12 cellular contexts compared by ENCODE assay signal in the genomic region with DNA sequence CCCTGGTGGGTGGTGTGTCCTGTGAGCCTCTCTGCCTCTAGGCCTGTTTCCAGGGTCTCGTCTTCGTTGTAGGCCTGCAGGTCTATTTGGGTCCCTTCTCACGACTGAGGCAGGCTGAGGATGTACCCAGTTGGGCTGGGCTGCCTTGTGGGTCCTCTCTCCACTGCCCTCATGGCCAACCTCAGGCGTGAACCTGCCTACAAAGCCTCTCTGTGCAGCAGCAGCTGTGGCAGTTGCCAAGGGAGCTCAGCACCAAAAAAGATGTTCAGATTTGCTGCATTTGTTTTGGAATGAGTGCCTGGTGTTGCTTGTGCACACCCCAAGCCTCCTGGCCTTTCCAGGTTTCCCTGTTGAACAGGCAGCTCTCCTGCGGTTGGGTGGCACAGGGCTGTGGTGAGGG. TPM values are rescaled to one million over a fixed set of nuclear protein-coding genes. Genes with fewer than 3 reads are reported as not detected.
DNase-seq lines count a peak whose midpoint lies in the region; ATAC-seq and TF ChIP-seq lines count a peak whose summit lies in the region.
"Had no signal": no experiment of that assay in that cellular context is flagged by ENCODE, and none has a peak within 500 bp of the region (broad histone marks: within the 10 kb centered on the region; RNA-seq: fewer than 3 reads in every experiment).

No MANE protein-coding gene starts in this region.

- H3K27ac ChIP-seq in testis (peak overlapping the region; percentile 64 to 87), PC-3 (ENCODE audit: low read length) (no peak overlapping the region)

- no peak overlapping the region for H3K4me2 ChIP-seq in PC-3 (ENCODE audit: low read length)

- H3K79me2 ChIP-seq in PC-3 (ENCODE audit: low read length) = peaks cover 11% of the 10 kb centered on the region; the same call in 1 of the 2 replicates

- POLR2A ChIA-PET in activated CD4-positive, alpha-beta T cell treated with anti-CD3 and anti-CD28 coated beads for 36 hours (lab: Charles Lee) = interaction anchor here (1.0 kb wide), 1 partner anchor 96 kb away, joined by 4 read pairs; no protein-coding TSS in a partner anchor
- POLR2A ChIA-PET in PC-3 (lab: Charles Lee; ENCODE audit: unreplicated experiment) = no interaction called here

- H3K9me2 ChIP-seq in PC-3 (replicated peaks; ENCODE audit: low read length) = no peaks in the 10 kb centered on the region

- H2AFZ ChIP-seq in PC-3 (ENCODE audit: low read length) = no peak overlapping the region

- intact Hi-C loops in activated CD4-positive, alpha-beta T cell treated with anti-CD3 and anti-CD28 coated beads for 36 hours (cut with DNase I, micrococcal nuclease) = no loop called here
- intact Hi-C loops in testis (cut with DNase I; ENCODE audit: low total_unique reads) = no loop called here
- intact Hi-C loops in PC-3 (cut with micrococcal nuclease) = no loop called here

- BruUV-seq in PC-3 (replicated peaks; lab: Mats Ljungman, UMichigan) = no TSS peak

- H3F3A ChIP-seq in PC-3 (ENCODE audit: low read length, unreplicated experiment) = no peaks in the 10 kb centered on the region

- peaks cover 100% of the 10 kb centered on the region for H3K4me1 Mint-ChIP-seq in activated CD4-positive, alpha-beta T cell treated with anti-CD3 and anti-CD28 coated beads for 36 hours
- H3K4me1 Mint-ChIP-seq in activated T-helper 17 cell treated with anti-CD3 and anti-CD28 coated beads, Interleukin-2, amount 50 U/mL, for 72 hours = peaks cover 73% of the 10 kb centered on the region
- H3K4me1 Mint-ChIP-seq in memory B cell = peaks cover 80% of the 10 kb centered on the region

- H3K9ac ChIP-seq in PC-3 (ENCODE audit: low read length) = no peak overlapping the region

- H3K9me3 Mint-ChIP-seq in activated CD4-positive, alpha-beta T cell treated with anti-CD3 and anti-CD28 coated beads for 36 hours (ENCODE audit: low read depth) = no peaks in the 10 kb centered on the region
- H3K9me3 Mint-ChIP-seq in activated T-helper 17 cell treated with anti-CD3 and anti-CD28 coated beads, Interleukin-2, amount 50 U/mL, for 72 hours = no peaks in the 10 kb centered on the region
- H3K9me3 Mint-ChIP-seq in memory B cell = no peaks in the 10 kb centered on the region

- peaks cover 8% of the 10 kb centered on the region for H3K36me3 Mint-ChIP-seq in activated CD4-positive, alpha-beta T cell treated with anti-CD3 and anti-CD28 coated beads for 36 hours (ENCODE audit: low read depth)
- H3K36me3 Mint-ChIP-seq in activated T-helper 17 cell treated with anti-CD3 and anti-CD28 coated beads, Interleukin-2, amount 50 U/mL, for 72 hours (ENCODE audit: low read depth) = peaks cover 29% of the 10 kb centered on the region
- no peaks in the 10 kb centered on the region for H3K36me3 Mint-ChIP-seq in memory B cell

- no peaks in the 10 kb centered on the region for H3K27me3 Mint-ChIP-seq in activated CD4-positive, alpha-beta T cell treated with anti-CD3 and anti-CD28 coated beads for 36 hours
- no peaks in the 10 kb centered on the region for H3K27me3 Mint-ChIP-seq in activated T-helper 17 cell treated with anti-CD3 and anti-CD28 coated beads, Interleukin-2, amount 50 U/mL, for 72 hours
- H3K27me3 Mint-ChIP-seq in memory B cell = no peaks in the 10 kb centered on the region

- H3K4me3 ChIP-seq in testis (no peak overlapping the region), PC-3 (ENCODE audit: low read length) (no peak overlapping the region)
- H3K4me3 ChIP-seq: A549 had no signal

- peaks cover 9% of the 10 kb centered on the region; the same call in 1 of the 2 replicates for H4K20me1 ChIP-seq in PC-3 (ENCODE audit: low read length)

- H3K27ac Mint-ChIP-seq in activated CD4-positive, alpha-beta T cell treated with anti-CD3 and anti-CD28 coated beads for 36 hours = peak overlapping the region; percentile 86
- peak overlapping the region; percentile 53 for H3K27ac Mint-ChIP-seq in activated T-helper 17 cell treated with anti-CD3 and anti-CD28 coated beads, Interleukin-2, amount 50 U/mL, for 72 hours
- peak overlapping the region; percentile 53 for H3K27ac Mint-ChIP-seq in memory B cell

- CTCF ChIA-PET in activated CD4-positive, alpha-beta T cell treated with anti-CD3 and anti-CD28 coated beads for 36 hours (lab: Charles Lee) = interaction anchor here (1.0 kb wide), 1 partner anchor 25 kb away, joined by 3 read pairs; no protein-coding TSS in a partner anchor
- CTCF ChIA-PET in PC-3 (lab: Charles Lee) = no interaction called here

- no peak for TF ChIP-seq POLR2A in testis (IDR thresholded peaks at IDR 0.05)

- H3K27me3 ChIP-seq in testis = no peaks in the 10 kb centered on the region
- H3K27me3 ChIP-seq in PC-3 (ENCODE audit: low read length) = no peaks in the 10 kb centered on the region

- no peak for DNase-seq in activated CD4-positive, alpha-beta T cell treated with anti-CD3 and anti-CD28 coated beads for 36 hours
- DNase-seq in activated CD4-positive, alpha-beta T cell treated with anti-CD3 and anti-CD28 coated beads for 48 hours = no peak
- DNase-seq in memory B cell (ENCODE audit: low spot score in 2 of 2) (no peak), testis (no peak), PC-3 (no peak), NCI-H1048 (lab: John Stamatoyannopoulos, UW) (no peak)
- no peak for DNase-seq in stimulated activated naive CD4-positive, alpha-beta T cell (lab: John Stamatoyannopoulos, UW)
- DNase-seq: GF-D8; NCI-H1694; stimulated activated CD4-positive, alpha-beta T cell treated with anti-CD3 and anti-CD28 coated beads, Interleukin-4, amount 100 ng/mL, for 1 hour had no signal

- H3K36me3 ChIP-seq in testis (ENCODE audit: low read depth, missing control alignments) (no peaks in the 10 kb centered on the region), PC-3 (ENCODE audit: low read depth, low read length) (no peaks in the 10 kb centered on the region)

- WGBS in testis, 2 donors = 71 to 80% methylated on average over 5 of the region's 5 CpGs

- H3K4me3 Mint-ChIP-seq in activated CD4-positive, alpha-beta T cell treated with anti-CD3 and anti-CD28 coated beads for 36 hours = peak overlapping the region; percentile 23
- peak overlapping the region; percentile 71 for H3K4me3 Mint-ChIP-seq in activated T-helper 17 cell treated with anti-CD3 and anti-CD28 coated beads, Interleukin-2, amount 50 U/mL, for 72 hours
- peak overlapping the region; percentile 27 for H3K4me3 Mint-ChIP-seq in memory B cell

- TF ChIP-seq CTCF in testis (IDR thresholded peaks at IDR 0.05) (no peak), PC-3 (conservative IDR thresholded peaks at IDR 0.05; ENCODE audit: low read depth, low read length) (no peak)

- H3K9me3 ChIP-seq in testis (no peaks in the 10 kb centered on the region), PC-3 (ENCODE audit: low read length) (no peaks in the 10 kb centered on the region)
- H3K9me3 ChIP-seq: A549 had no signal

- no peak for ATAC-seq in activated CD4-positive, alpha-beta T cell treated with anti-CD3 and anti-CD28 coated beads for 36 hours
- no peak for ATAC-seq in activated T-helper 17 cell treated with anti-CD3 and anti-CD28 coated beads, Interleukin-2, amount 50 U/mL, for 72 hours (replicated peaks)
- ATAC-seq in memory B cell (ENCODE audit: low read depth) = no peak
- ATAC-seq in PC-3 = no peak
- ATAC-seq: A549 had no signal

- H3K4me1 ChIP-seq in testis (peaks cover 85% of the 10 kb centered on the region), PC-3 (ENCODE audit: insufficient read depth, low read length) (peaks cover 4% of the 10 kb centered on the region; the same call in 1 of the 2 replicates)

RNA-seq across cellular contexts. Expression of gene KLF13, which starts 13.4 kb away (rescaled TPM):
- 100 to 1,000 TPM; 147 to 212 TPM for total RNA-seq in activated CD4-positive, alpha-beta T cell treated with anti-CD3 and anti-CD28 coated beads for 36 hours
- 100 to 1,000 TPM; 101 to 119 TPM for total RNA-seq in activated T-helper 17 cell treated with anti-CD3 and anti-CD28 coated beads, Interleukin-2, amount 50 U/mL, for 72 hours
- total RNA-seq in testis = 10 to 100 TPM; 41.9 to 61.7 TPM
- 45.7 TPM for polyA plus RNA-seq in testis (ENCODE audit: insufficient read depth, low read depth, low replicate concordance)
- 10.1 and 11.4 TPM in 2 replicates for total RNA-seq in PC-3 (2014; rRNA removed)
